Comparison of ENCODE assay signal across 1 cellular context in genomic region chr1:11979818-11980675, GRCh38.
A peak's percentile ranks its signal among the peaks of the same experiment; 100 is the strongest.
TF ChIP-seq lines count a peak whose summit lies in the region.

Gene MFN2, plus strand, starts transcription at chr1:11980444. Its CDS starts 8,725 bp downstream, at chr1:11989169.

TF ChIP-seq in GM12878, 131 proteins besides CTCF, POLR2A, EP300 and RAD21 (continued from another document and continues in another):
- TF ChIP-seq BCL3 (IDR thresholded peaks at IDR 0.05; ENCODE audit: borderline replicate concordance, insufficient read depth, low read depth, low read length, poor library complexity, severe bottlenecking) (no peak), MAX (IDR thresholded peaks at IDR 0.05; ENCODE audit: low read depth, low read length) (no peak), EED (IDR thresholded peaks at IDR 0.05; ENCODE audit: low read depth) (no peak), FOXK2 (IDR thresholded peaks at IDR 0.05) (no peak), PRDM15 (CRISPR knock-in tag; IDR thresholded peaks at IDR 0.05) (no peak), HDGF (IDR thresholded peaks at IDR 0.05) (peak; percentile 95), MYC (IDR thresholded peaks at IDR 0.05; ENCODE audit: insufficient read depth, insufficient read length, insufficient replicate concordance, low read length, severe bottlenecking) (peak; percentile 31), POU2F2 (IDR thresholded peaks at IDR 0.05; ENCODE audit: borderline replicate concordance, low read depth, low read length) (peak; percentile 19; the same call in 1 of the 3 replicates), CEBPZ (IDR thresholded peaks at IDR 0.05; ENCODE audit: low read depth, low read length) (no peak), TAF1 (IDR thresholded peaks at IDR 0.05; ENCODE audit: borderline replicate concordance, low read depth, low read length) (peak; percentile 90; the same call in 1 of the 2 replicates), EGR1 (IDR thresholded peaks at IDR 0.05; ENCODE audit: borderline replicate concordance in 1 of 2, low read depth in 2 of 2, low read length in 2 of 2) (peak; percentile 56 to 89; a peak in 2 of 3 replicates), ELK1 (IDR thresholded peaks at IDR 0.05; ENCODE audit: low read depth, low read length) (0 out of 2 replicates have a peak, but pooled peaks have one; percentile 62), CUX1 (IDR thresholded peaks at IDR 0.05; ENCODE audit: insufficient replicate concordance, low read depth, low read length) (no peak), E4F1 (IDR thresholded peaks at IDR 0.05; ENCODE audit: borderline replicate concordance, partially characterized antibody) (peak; percentile 97), MLLT1 (IDR thresholded peaks at IDR 0.05) (no peak), NRF1 (conservative IDR thresholded peaks at IDR 0.05; ENCODE audit: low read depth, low read length) (no peak), YY1 (IDR thresholded peaks at IDR 0.05; ENCODE audit: low read depth, low read length) (peak; percentile 98)
- TF ChIP-seq, protein P1, sequence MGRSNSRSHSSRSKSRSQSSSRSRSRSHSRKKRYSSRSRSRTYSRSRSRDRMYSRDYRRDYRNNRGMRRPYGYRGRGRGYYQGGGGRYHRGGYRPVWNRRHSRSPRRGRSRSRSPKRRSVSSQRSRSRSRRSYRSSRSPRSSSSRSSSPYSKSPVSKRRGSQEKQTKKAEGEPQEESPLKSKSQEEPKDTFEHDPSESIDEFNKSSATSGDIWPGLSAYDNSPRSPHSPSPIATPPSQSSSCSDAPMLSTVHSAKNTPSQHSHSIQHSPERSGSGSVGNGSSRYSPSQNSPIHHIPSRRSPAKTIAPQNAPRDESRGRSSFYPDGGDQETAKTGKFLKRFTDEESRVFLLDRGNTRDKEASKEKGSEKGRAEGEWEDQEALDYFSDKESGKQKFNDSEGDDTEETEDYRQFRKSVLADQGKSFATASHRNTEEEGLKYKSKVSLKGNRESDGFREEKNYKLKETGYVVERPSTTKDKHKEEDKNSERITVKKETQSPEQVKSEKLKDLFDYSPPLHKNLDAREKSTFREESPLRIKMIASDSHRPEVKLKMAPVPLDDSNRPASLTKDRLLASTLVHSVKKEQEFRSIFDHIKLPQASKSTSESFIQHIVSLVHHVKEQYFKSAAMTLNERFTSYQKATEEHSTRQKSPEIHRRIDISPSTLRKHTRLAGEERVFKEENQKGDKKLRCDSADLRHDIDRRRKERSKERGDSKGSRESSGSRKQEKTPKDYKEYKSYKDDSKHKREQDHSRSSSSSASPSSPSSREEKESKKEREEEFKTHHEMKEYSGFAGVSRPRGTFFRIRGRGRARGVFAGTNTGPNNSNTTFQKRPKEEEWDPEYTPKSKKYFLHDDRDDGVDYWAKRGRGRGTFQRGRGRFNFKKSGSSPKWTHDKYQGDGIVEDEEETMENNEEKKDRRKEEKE (IDR thresholded peaks at IDR 0.05) = no peak
- TF ChIP-seq, protein P2, sequence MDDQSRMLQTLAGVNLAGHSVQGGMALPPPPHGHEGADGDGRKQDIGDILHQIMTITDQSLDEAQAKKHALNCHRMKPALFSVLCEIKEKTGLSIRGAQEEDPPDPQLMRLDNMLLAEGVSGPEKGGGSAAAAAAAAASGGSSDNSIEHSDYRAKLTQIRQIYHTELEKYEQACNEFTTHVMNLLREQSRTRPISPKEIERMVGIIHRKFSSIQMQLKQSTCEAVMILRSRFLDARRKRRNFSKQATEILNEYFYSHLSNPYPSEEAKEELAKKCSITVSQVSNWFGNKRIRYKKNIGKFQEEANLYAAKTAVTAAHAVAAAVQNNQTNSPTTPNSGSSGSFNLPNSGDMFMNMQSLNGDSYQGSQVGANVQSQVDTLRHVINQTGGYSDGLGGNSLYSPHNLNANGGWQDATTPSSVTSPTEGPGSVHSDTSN (IDR thresholded peaks at IDR 0.05; ENCODE audit: insufficient replicate concordance, low read depth, low read length) = no peak
- TF ChIP-seq, protein P3, sequence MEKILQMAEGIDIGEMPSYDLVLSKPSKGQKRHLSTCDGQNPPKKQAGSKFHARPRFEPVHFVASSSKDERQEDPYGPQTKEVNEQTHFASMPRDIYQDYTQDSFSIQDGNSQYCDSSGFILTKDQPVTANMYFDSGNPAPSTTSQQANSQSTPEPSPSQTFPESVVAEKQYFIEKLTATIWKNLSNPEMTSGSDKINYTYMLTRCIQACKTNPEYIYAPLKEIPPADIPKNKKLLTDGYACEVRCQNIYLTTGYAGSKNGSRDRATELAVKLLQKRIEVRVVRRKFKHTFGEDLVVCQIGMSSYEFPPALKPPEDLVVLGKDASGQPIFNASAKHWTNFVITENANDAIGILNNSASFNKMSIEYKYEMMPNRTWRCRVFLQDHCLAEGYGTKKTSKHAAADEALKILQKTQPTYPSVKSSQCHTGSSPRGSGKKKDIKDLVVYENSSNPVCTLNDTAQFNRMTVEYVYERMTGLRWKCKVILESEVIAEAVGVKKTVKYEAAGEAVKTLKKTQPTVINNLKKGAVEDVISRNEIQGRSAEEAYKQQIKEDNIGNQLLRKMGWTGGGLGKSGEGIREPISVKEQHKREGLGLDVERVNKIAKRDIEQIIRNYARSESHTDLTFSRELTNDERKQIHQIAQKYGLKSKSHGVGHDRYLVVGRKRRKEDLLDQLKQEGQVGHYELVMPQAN (conservative IDR thresholded peaks at IDR 0.05) = peak; percentile 83
